ENCODE assay signal across 1 cellular context in the genomic region with DNA sequence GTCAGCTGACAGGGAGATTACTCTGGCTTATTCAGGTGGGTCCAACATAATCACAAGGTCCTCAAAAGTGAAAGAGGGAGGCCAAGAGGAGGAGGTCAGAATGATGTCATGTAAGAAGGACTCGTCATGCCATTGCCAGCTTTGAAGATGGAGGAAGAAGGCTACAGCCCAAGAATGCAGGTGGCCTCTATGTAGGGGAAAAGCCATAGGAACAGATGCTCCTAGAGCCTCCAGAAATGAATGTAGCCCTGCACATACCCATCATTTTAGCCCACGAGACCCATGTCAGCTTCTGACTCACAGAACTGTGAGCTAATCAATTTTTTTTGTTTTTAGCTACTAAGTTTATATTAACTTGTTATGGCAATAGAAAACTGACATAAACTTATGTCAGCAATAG.
TF ChIP-seq lines count a peak whose summit lies in the region.

No MANE protein-coding gene starts in this region.

TF ChIP-seq in SK-N-SH treated with all-trans-retinoic acid at 6 μM for 48 hours, 23 proteins besides CTCF, POLR2A, EP300 and RAD21 (continued from another document):
- TF ChIP-seq ZNF70 (CRISPR knock-in tag; IDR thresholded peaks at IDR 0.05): no peak
TF ChIP-seq in SK-N-SH treated with all-trans-retinoic acid at 6 μM for 48 hours: peak in this region for 0.
